Comparison of ENCODE assay signal across 8 cellular contexts in genomic region chr6:139240161-139241010, GRCh38. TPM values are rescaled to one million over a fixed set of nuclear protein-coding genes. Genes with fewer than 3 reads are reported as not detected.
DNase-seq lines count a peak whose midpoint lies in the region; ATAC-seq, FAIRE-seq and TF ChIP-seq lines count a peak whose summit lies in the region.
"Had no signal": no experiment of that assay in that cellular context is flagged by ENCODE, and none has a peak within 500 bp of the region (broad histone marks: within the 10 kb centered on the region; RNA-seq: fewer than 3 reads in every experiment).

No MANE protein-coding gene starts in this region.

- peaks cover 9% of the 10 kb centered on the region for H3K9me3 Mint-ChIP-seq in GM23338

- H3K4me3 ChIP-seq in GM23338 (no peak overlapping the region), epithelial cell of esophagus (ENCODE audit: low read length) (no peak overlapping the region), small intestine (ENCODE audit: low read depth in 1 of 2, low read length in 2 of 2) (no peak overlapping the region)

- no peaks in the 10 kb centered on the region for H3K9me3 ChIP-seq in small intestine (ENCODE audit: control insufficient read depth, low read depth)

- no peaks in the 10 kb centered on the region for H3K79me2 ChIP-seq in GM23338 (replicated peaks; ENCODE audit: insufficient read depth)

- H3K4me1 ChIP-seq in GM23338 (ENCODE audit: insufficient read depth) (no peaks in the 10 kb centered on the region), small intestine (ENCODE audit: control insufficient read depth in 2 of 2, insufficient read depth in 1 of 2, low read depth in 1 of 2, low read length in 1 of 2) (no peaks in the 10 kb centered on the region)

- WGBS in small intestine, 3 donors, result 34 to 60% (median 47%) methylated on average over 2 of the region's 2 CpGs

- H3K27ac Mint-ChIP-seq in GM23338, result no peak overlapping the region

- H3K4me1 Mint-ChIP-seq in GM23338, result no peaks in the 10 kb centered on the region; the same call in 1 of the 3 replicates

- H4K20me1 ChIP-seq in GM23338 (replicated peaks; ENCODE audit: insufficient read depth), result no peaks in the 10 kb centered on the region

- TF ChIP-seq POLR2A in GM12892 (IDR thresholded peaks at IDR 0.05; ENCODE audit: low read depth, low read length), result no peak

- no peaks in the 10 kb centered on the region for H3K9me2 ChIP-seq in GM23338 (ENCODE audit: insufficient read depth)

- H2AFZ ChIP-seq in GM23338, result 0 out of 2 replicates have a peak overlapping the region, but pooled peaks have one; percentile 9

- H3K27me3 ChIP-seq in GM23338 (ENCODE audit: insufficient read depth) (no peaks in the 10 kb centered on the region), small intestine (ENCODE audit: control insufficient read depth in 2 of 2, insufficient read depth in 2 of 2, low read length in 2 of 2) (no peaks in the 10 kb centered on the region)

- H3K36me3 ChIP-seq in GM23338 (ENCODE audit: insufficient read depth), result no peaks in the 10 kb centered on the region
- no peaks in the 10 kb centered on the region for H3K36me3 ChIP-seq in small intestine (ENCODE audit: control insufficient read depth in 2 of 2, insufficient read depth in 2 of 2, low read length in 2 of 2)

- H3K4me3 Mint-ChIP-seq in GM23338, result no peak overlapping the region

- FAIRE-seq in small intestine (lab: Jason Lieb, UNC), result no peak
- FAIRE-seq in GM12892 (lab: Jason Lieb, UNC), result no peak

- no peak overlapping the region for H3K27ac ChIP-seq in GM23338 (ENCODE audit: low read depth)
- no peak overlapping the region for H3K27ac ChIP-seq in small intestine (ENCODE audit: low read depth in 1 of 2, low read length in 1 of 2)

- no peak for DNase-seq in GM23338 (ENCODE audit: low spot score)
- DNase-seq in NCI-H524 (lab: John Stamatoyannopoulos, UW), result peak; percentile 1 to 70
- DNase-seq in epithelial cell of esophagus (ENCODE audit: low read depth), result peak; percentile 28
- peak; percentile 50 for DNase-seq in small intestine
- DNase-seq in GM12892 (ENCODE audit: insufficient read length), result no peak
- DNase-seq: substantia nigra had no signal

- no peaks in the 10 kb centered on the region for H3K36me3 Mint-ChIP-seq in GM23338 (ENCODE audit: low read depth)

- H3K27me3 Mint-ChIP-seq in GM23338 (ENCODE audit: insufficient read depth, low read depth, poor library complexity), result no peaks in the 10 kb centered on the region

- ATAC-seq in GM23338 (no peak), HG03280 (IDR thresholded peaks at IDR 0.05; ENCODE audit: unreplicated experiment) (no peak), HG02852 (IDR thresholded peaks at IDR 0.05; ENCODE audit: unreplicated experiment) (no peak)

- H3F3A ChIP-seq in GM23338 (replicated peaks; ENCODE audit: low read depth), result no peaks in the 10 kb centered on the region

- H3K4me2 ChIP-seq in GM23338, result no peak overlapping the region

- TF ChIP-seq CTCF in GM23338 (conservative IDR thresholded peaks at IDR 0.05; ENCODE audit: low read depth in 2 of 2), result no peak
- TF ChIP-seq CTCF in epithelial cell of esophagus (IDR thresholded peaks at IDR 0.05; ENCODE audit: insufficient read depth, low read depth, low read length, missing control alignments), result no peak

TF ChIP-seq in GM23338, 12 proteins besides CTCF, POLR2A, EP300 and RAD21 (continues in another document):
- no peak for TF ChIP-seq JUNB (IDR thresholded peaks at IDR 0.05; ENCODE audit: unreplicated experiment)
- no peak for TF ChIP-seq NANOG (IDR thresholded peaks at IDR 0.05; ENCODE audit: borderline replicate concordance)
- TF ChIP-seq, protein P1, sequence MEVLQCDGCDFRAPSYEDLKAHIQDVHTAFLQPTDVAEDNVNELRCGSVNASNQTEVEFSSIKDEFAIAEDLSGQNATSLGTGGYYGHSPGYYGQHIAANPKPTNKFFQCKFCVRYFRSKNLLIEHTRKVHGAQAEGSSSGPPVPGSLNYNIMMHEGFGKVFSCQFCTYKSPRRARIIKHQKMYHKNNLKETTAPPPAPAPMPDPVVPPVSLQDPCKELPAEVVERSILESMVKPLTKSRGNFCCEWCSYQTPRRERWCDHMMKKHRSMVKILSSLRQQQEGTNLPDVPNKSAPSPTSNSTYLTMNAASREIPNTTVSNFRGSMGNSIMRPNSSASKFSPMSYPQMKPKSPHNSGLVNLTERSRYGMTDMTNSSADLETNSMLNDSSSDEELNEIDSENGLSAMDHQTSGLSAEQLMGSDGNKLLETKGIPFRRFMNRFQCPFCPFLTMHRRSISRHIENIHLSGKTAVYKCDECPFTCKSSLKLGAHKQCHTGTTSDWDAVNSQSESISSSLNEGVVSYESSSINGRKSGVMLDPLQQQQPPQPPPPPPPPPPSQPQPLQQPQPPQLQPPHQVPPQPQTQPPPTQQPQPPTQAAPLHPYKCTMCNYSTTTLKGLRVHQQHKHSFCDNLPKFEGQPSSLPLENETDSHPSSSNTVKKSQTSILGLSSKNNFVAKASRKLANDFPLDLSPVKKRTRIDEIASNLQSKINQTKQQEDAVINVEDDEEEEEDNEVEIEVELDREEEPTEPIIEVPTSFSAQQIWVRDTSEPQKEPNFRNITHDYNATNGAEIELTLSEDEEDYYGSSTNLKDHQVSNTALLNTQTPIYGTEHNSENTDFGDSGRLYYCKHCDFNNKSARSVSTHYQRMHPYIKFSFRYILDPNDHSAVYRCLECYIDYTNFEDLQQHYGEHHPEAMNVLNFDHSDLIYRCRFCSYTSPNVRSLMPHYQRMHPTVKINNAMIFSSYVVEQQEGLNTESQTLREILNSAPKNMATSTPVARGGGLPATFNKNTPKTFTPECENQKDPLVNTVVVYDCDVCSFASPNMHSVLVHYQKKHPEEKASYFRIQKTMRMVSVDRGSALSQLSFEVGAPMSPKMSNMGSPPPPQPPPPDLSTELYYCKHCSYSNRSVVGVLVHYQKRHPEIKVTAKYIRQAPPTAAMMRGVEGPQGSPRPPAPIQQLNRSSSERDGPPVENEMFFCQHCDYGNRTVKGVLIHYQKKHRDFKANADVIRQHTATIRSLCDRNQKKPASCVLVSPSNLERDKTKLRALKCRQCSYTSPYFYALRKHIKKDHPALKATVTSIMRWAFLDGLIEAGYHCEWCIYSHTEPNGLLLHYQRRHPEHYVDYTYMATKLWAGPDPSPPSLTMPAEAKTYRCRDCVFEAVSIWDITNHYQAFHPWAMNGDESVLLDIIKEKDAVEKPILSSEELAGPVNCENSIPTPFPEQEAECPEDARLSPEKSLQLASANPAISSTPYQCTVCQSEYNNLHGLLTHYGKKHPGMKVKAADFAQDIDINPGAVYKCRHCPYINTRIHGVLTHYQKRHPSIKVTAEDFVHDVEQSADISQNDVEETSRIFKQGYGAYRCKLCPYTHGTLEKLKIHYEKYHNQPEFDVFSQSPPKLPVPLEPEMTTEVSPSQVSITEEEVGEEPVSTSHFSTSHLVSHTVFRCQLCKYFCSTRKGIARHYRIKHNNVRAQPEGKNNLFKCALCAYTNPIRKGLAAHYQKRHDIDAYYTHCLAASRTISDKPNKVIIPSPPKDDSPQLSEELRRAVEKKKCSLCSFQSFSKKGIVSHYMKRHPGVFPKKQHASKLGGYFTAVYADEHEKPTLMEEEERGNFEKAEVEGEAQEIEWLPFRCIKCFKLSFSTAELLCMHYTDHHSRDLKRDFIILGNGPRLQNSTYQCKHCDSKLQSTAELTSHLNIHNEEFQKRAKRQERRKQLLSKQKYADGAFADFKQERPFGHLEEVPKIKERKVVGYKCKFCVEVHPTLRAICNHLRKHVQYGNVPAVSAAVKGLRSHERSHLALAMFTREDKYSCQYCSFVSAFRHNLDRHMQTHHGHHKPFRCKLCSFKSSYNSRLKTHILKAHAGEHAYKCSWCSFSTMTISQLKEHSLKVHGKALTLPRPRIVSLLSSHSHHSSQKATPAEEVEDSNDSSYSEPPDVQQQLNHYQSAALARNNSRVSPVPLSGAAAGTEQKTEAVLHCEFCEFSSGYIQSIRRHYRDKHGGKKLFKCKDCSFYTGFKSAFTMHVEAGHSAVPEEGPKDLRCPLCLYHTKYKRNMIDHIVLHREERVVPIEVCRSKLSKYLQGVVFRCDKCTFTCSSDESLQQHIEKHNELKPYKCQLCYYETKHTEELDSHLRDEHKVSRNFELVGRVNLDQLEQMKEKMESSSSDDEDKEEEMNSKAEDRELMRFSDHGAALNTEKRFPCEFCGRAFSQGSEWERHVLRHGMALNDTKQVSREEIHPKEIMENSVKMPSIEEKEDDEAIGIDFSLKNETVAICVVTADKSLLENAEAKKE (CRISPR knock-in tag; IDR thresholded peaks at IDR 0.05), result no peak
- TF ChIP-seq POLR2AphosphoS5 (IDR thresholded peaks at IDR 0.05; ENCODE audit: low read depth), result no peak
- no peak for TF ChIP-seq EZH2 (IDR thresholded peaks at IDR 0.05; ENCODE audit: low read depth, unreplicated experiment)
- TF ChIP-seq EZH2phosphoT487 (IDR thresholded peaks at IDR 0.05; ENCODE audit: unreplicated experiment), result no peak
- TF ChIP-seq CREB1 (CRISPR knock-in tag; IDR thresholded peaks at IDR 0.05; ENCODE audit: low read depth), result no peak
- TF ChIP-seq REST (IDR thresholded peaks at IDR 0.05; ENCODE audit: unreplicated experiment), result no peak
- no peak for TF ChIP-seq STAT1 (IDR thresholded peaks at IDR 0.05; ENCODE audit: unreplicated experiment)

RNA-seq across cellular contexts. Expression of gene TXLNB, which starts 51.4 kb away (rescaled TPM):
- 0.23 and 0.28 TPM in 2 replicates for total RNA-seq in GM23338 (2014; rRNA removed; shearing (Covaris generic))
- polyA plus RNA-seq in GM23338 (2016; fragmentation: Nextera tagmentation; extraction: Ambion mirVana), result 0.10 and 0.11 TPM in 2 replicates
- polyA plus RNA-seq in small intestine, result under 1 TPM in 2 of 3 donors, not detected in 1; 0.27 to 0.54 TPM
- polyA plus RNA-seq in GM12892 (2012; ENCODE audit: missing spikeins), result 1.7 TPM

Comparison
In these comparisons a context has a peak if more than half of its experiments do, and no peak if none do; other contexts are left out.
1. DNase-seq: peak in NCI-H524 (2 of 2), epithelial cell of esophagus (single experiment) and small intestine (single experiment); none in GM23338 (single experiment) and GM12892 (single experiment).